13 cellular contexts compared by ENCODE assay signal in genomic region chr2:28547223-28547860, GRCh38.
"Had no signal": no experiment of that assay in that cellular context is flagged by ENCODE, and none has a peak within 500 bp of the region (broad histone marks: within the 10 kb centered on the region; RNA-seq: fewer than 3 reads in every experiment).

No MANE protein-coding gene starts in this region.

- ATAC-seq: left cardiac atrium had no signal

- H3K4me3 ChIP-seq: neural progenitor cell, ovary, stomach had no signal

- H3K4me3 Mint-ChIP-seq: activated naive CD4-positive, alpha-beta T cell treated with anti-CD3 and anti-CD28 coated beads, Interleukin-2, amount 50 U/mL, for 24 hours; dendritic cell treated with granulocyte-macrophage colony-stimulating factor and Interleukin-4, amounts not matched to agents 40 ng/mL and 50 ng/mL, for 4 days; neural progenitor cell had no signal

- H3K27me3 ChIP-seq: ovary, stomach had no signal

- H3K36me3 ChIP-seq: neural progenitor cell, ovary, stomach had no signal

- H3K36me3 Mint-ChIP-seq: activated naive CD4-positive, alpha-beta T cell treated with anti-CD3 and anti-CD28 coated beads, Interleukin-2, amount 50 U/mL, for 24 hours; neural progenitor cell had no signal

- H3K27me3 Mint-ChIP-seq: activated naive CD4-positive, alpha-beta T cell treated with anti-CD3 and anti-CD28 coated beads, Interleukin-2, amount 50 U/mL, for 24 hours had no signal

- H3K9me3 ChIP-seq: ovary, stomach had no signal

- H3K9me3 Mint-ChIP-seq: activated naive CD4-positive, alpha-beta T cell treated with anti-CD3 and anti-CD28 coated beads, Interleukin-2, amount 50 U/mL, for 24 hours; dendritic cell treated with granulocyte-macrophage colony-stimulating factor and Interleukin-4, amounts not matched to agents 40 ng/mL and 50 ng/mL, for 4 days had no signal

- DNase-seq: activated CD8-positive, alpha-beta memory T cell treated with anti-CD3 and anti-CD28 coated beads for 24 hours; activated effector memory CD4-positive, alpha-beta T cell treated with Interleukin-2 at 50 U/mL for 16 hours; erythroblast; hypothalamus; left cardiac atrium; ovary; stimulated activated CD4-positive, alpha-beta T cell treated with anti-CD3 and anti-CD28 coated beads, Interleukin-15, amount 100 ng/mL, for 24 hours; stomach; T1000 had no signal

- H3K27ac Mint-ChIP-seq: activated naive CD4-positive, alpha-beta T cell treated with anti-CD3 and anti-CD28 coated beads, Interleukin-2, amount 50 U/mL, for 24 hours; dendritic cell treated with granulocyte-macrophage colony-stimulating factor and Interleukin-4, amounts not matched to agents 40 ng/mL and 50 ng/mL, for 4 days; neural progenitor cell had no signal

- H3K27ac ChIP-seq: neural progenitor cell, ovary, stomach, VCaP had no signal
